ENCODE assay signal across 20 cellular contexts in the genomic region with DNA sequence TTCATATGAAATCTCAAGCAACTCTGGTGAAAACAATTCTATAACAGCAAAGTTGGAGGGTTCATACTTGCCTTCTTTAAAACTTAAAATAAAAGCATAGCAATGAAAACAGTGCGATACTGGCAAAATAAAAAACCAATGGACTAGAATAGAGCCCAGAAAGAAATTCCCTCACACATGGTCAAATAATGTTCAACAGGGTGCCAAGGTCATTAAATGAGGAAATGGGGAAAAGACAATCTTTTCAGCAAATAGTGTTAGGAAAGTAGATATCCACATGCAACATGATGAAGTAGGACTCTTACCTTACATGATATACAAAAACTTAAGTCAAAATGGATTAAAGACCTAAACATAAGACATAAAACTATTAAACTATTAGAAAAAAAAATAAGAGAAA.
DNase-seq lines count a peak whose midpoint lies in the region; ATAC-seq, FAIRE-seq and TF ChIP-seq lines count a peak whose summit lies in the region.
"Had no signal": no experiment of that assay in that cellular context is flagged by ENCODE, and none has a peak within 500 bp of the region (broad histone marks: within the 10 kb centered on the region; RNA-seq: fewer than 3 reads in every experiment).

No MANE protein-coding gene starts in this region.

- POLR2A ChIA-PET in HepG2 (lab: Yijun Ruan, JAX): no interaction called here

- H3K4me1 ChIP-seq in GM23338 (ENCODE audit: insufficient read depth) (peaks cover 20% of the 10 kb centered on the region), HepG2 (ENCODE audit: insufficient read depth, low read length) (peaks cover 27% of the 10 kb centered on the region; the same call in 1 of the 2 replicates), right lobe of liver (peaks cover 0 to 35% (median 0%) of the 10 kb centered on the region in 4 donors)
- H3K4me1 ChIP-seq: A549; BLaER1 treated with 17β-estradiol and CSF1 and Interleukin-3, amounts not matched to agents 10 nM and 100 nM; Caco-2 had no signal

- CTCF ChIA-PET in HepG2 (lab: Yijun Ruan, JAX; ENCODE audit: low intra/inter-chr PET ratio, low total read pairs): no interaction called here

- H3K36me3 ChIP-seq in GM23338 (ENCODE audit: insufficient read depth) (no peaks in the 10 kb centered on the region), HepG2 (replicated peaks in 1 of 2; ENCODE audit: control insufficient read depth in 1 of 2, insufficient read depth in 2 of 2, low read length in 2 of 2) (no peaks in the 10 kb centered on the region), right lobe of liver (no peaks in the 10 kb centered on the region)
- H3K36me3 ChIP-seq: BLaER1 treated with 17β-estradiol and CSF1 and Interleukin-3, amounts not matched to agents 10 nM and 100 nM had no signal

- no peak for TF ChIP-seq POLR2A in HepG2 (IDR thresholded peaks at IDR 0.05; ENCODE audit: insufficient read depth in 1 of 2, low read depth in 2 of 2, low read length in 2 of 2)
- TF ChIP-seq POLR2A in right lobe of liver (IDR thresholded peaks at IDR 0.05): no peak

- H3K27ac ChIP-seq in GM23338 (ENCODE audit: low read depth) (no peak overlapping the region), HepG2 (ENCODE audit: extremely low read length, insufficient read depth, low read length) (no peak overlapping the region), right lobe of liver (peak overlapping the region; percentile 42 to 80 (median 54))
- H3K27ac ChIP-seq: 22Rv1; A549; BLaER1 treated with 17β-estradiol and CSF1 and Interleukin-3, amounts not matched to agents 10 nM and 100 nM; C4-2B had no signal

- WGBS in HepG2 (ENCODE audit: low lambda C conversion rate): 41% methylated on average over 1 of the region's 1 CpG
- WGBS in right lobe of liver (ENCODE audit: insufficient coverage, low coverage, low lambda C conversion rate, missing lambda C conversion rate): 21% methylated on average over 1 of the region's 1 CpG

- H3K79me2 ChIP-seq in GM23338 (replicated peaks; ENCODE audit: insufficient read depth): no peaks in the 10 kb centered on the region
- no peaks in the 10 kb centered on the region for H3K79me2 ChIP-seq in HepG2 (ENCODE audit: insufficient read depth, low read length)

- intact Hi-C loops in HepG2 (cut with micrococcal nuclease; ENCODE audit: unreplicated experiment) (no loop called here), right lobe of liver (cut with DNase I) (no loop called here)

- H3K4me1 Mint-ChIP-seq in GM23338: peaks cover 12% of the 10 kb centered on the region; the same call in 2 of the 3 replicates
- H3K4me1 Mint-ChIP-seq: B cell had no signal

- no peak overlapping the region for H3K4me3 ChIP-seq in GM23338
- H3K4me3 ChIP-seq in HepG2 (replicated peaks in 1 of 3; ENCODE audit: insufficient read depth in 1 of 3, low read depth in 2 of 3, low read length in 3 of 3): no peak overlapping the region
- peak overlapping the region; percentile 22 to 25 (median 24) for H3K4me3 ChIP-seq in right lobe of liver
- H3K4me3 ChIP-seq: A549; BLaER1 treated with 17β-estradiol and CSF1 and Interleukin-3, amounts not matched to agents 10 nM and 100 nM had no signal

- BruUV-seq in HepG2 (replicated peaks; lab: Mats Ljungman, UMichigan): no TSS peak

- no peak for DNase-seq in GM23338 (ENCODE audit: low spot score)
- DNase-seq in HepG2 (ENCODE audit: low spot score): no peak
- DNase-seq in right lobe of liver: no peak
- DNase-seq in iPS-NIHi11 (ENCODE audit: low spot score): no peak
- DNase-seq in dermis blood vessel endothelial cell: no peak
- DNase-seq: AML-193; Caco-2; Calu3; CD4-positive, alpha-beta T cell; CD8-positive, alpha-beta T cell; DMS79 treated with DMSO at 0.1 percent for 48 hours; GF-D8 had no signal

- H3K36me3 Mint-ChIP-seq in GM23338 (ENCODE audit: low read depth): peaks cover under 1% of the 10 kb centered on the region; the same call in 1 of the 3 replicates
- H3K36me3 Mint-ChIP-seq: CD8-positive, alpha-beta T cell had no signal

- H3K9me3 Mint-ChIP-seq in GM23338: no peaks in the 10 kb centered on the region
- H3K9me3 Mint-ChIP-seq: CD8-positive, alpha-beta T cell had no signal

- H4K20me1 ChIP-seq in GM23338 (replicated peaks; ENCODE audit: insufficient read depth) (no peaks in the 10 kb centered on the region), HepG2 (ENCODE audit: insufficient read depth, low read length) (no peaks in the 10 kb centered on the region)
- H4K20me1 ChIP-seq: BLaER1 treated with 17β-estradiol and CSF1 and Interleukin-3, amounts not matched to agents 10 nM and 100 nM had no signal

- peak overlapping the region; percentile 65; the same call in 1 of the 2 replicates for H3K27ac Mint-ChIP-seq in GM23338
- H3K27ac Mint-ChIP-seq: B cell; CD4-positive, alpha-beta T cell; CD8-positive, alpha-beta T cell had no signal

- TF ChIP-seq RAD21 in HepG2 (CRISPR knock-in tag; IDR thresholded peaks at IDR 0.05): no peak

- no peaks in the 10 kb centered on the region for H3F3A ChIP-seq in GM23338 (replicated peaks; ENCODE audit: low read depth)

- in situ Hi-C loops in HepG2 (cut with HindIII; ENCODE audit: extremely low pct_ligation_motif_present, low pct_unique_long_range_greater_than_20kb): no loop called here

- no peaks in the 10 kb centered on the region for H3K9me2 ChIP-seq in GM23338 (ENCODE audit: insufficient read depth)

- no peak for TF ChIP-seq CTCF in GM23338 (conservative IDR thresholded peaks at IDR 0.05; ENCODE audit: low read depth in 2 of 2)
- no peak for TF ChIP-seq CTCF in HepG2 (CRISPR knock-in tag; IDR thresholded peaks at IDR 0.05)
- no peak for TF ChIP-seq CTCF in right lobe of liver (IDR thresholded peaks at IDR 0.05)

- H3K4me2 ChIP-seq in GM23338 (no peak overlapping the region), HepG2 (ENCODE audit: low read depth, low read length) (no peak overlapping the region)
- H3K4me2 ChIP-seq: A549; BLaER1 treated with 17β-estradiol and CSF1 and Interleukin-3, amounts not matched to agents 10 nM and 100 nM had no signal

- H3K27me3 Mint-ChIP-seq in GM23338 (ENCODE audit: insufficient read depth, low read depth, poor library complexity): no peaks in the 10 kb centered on the region
- H3K27me3 Mint-ChIP-seq: B cell; CD4-positive, alpha-beta T cell had no signal

- H3K9ac ChIP-seq in HepG2 (ENCODE audit: insufficient read depth, low read depth, low read length): no peak overlapping the region
- H3K9ac ChIP-seq: BLaER1 treated with 17β-estradiol and CSF1 and Interleukin-3, amounts not matched to agents 10 nM and 100 nM had no signal

- ATAC-seq in GM23338 (no peak), HepG2 (no peak), right lobe of liver (peak; percentile 35 to 64 (median 56))
- ATAC-seq: A549; CD8-positive, alpha-beta T cell had no signal

- no peak overlapping the region for H3K4me3 Mint-ChIP-seq in GM23338
- H3K4me3 Mint-ChIP-seq: B cell; CD4-positive, alpha-beta T cell; CD8-positive, alpha-beta T cell had no signal

- FAIRE-seq in HepG2 (lab: Jason Lieb, UNC): no peak
- FAIRE-seq: A549, D721Med, GM12891, GM19239 had no signal

- H3K27me3 ChIP-seq in GM23338 (ENCODE audit: insufficient read depth): no peaks in the 10 kb centered on the region
- H3K27me3 ChIP-seq in HepG2 (ENCODE audit: control insufficient read depth in 1 of 2, insufficient read depth in 2 of 2, low read length in 2 of 2): no peaks in the 10 kb centered on the region
- no peaks in the 10 kb centered on the region for H3K27me3 ChIP-seq in right lobe of liver
- H3K27me3 ChIP-seq: BLaER1 treated with 17β-estradiol and CSF1 and Interleukin-3, amounts not matched to agents 10 nM and 100 nM had no signal

- H3K9me3 ChIP-seq in HepG2 (ENCODE audit: low read length) (no peaks in the 10 kb centered on the region; the same call in none of the 2 replicates), right lobe of liver (no peaks in the 10 kb centered on the region)
- H3K9me3 ChIP-seq: A549; BLaER1 treated with 17β-estradiol and CSF1 and Interleukin-3, amounts not matched to agents 10 nM and 100 nM; Caco-2 had no signal

- H2AFZ ChIP-seq in GM23338: no peak overlapping the region
- no peak overlapping the region for H2AFZ ChIP-seq in HepG2 (ENCODE audit: low read length)

- TF ChIP-seq EP300 in HepG2 (IDR thresholded peaks at IDR 0.05; ENCODE audit: low read depth in 2 of 2, low read length in 2 of 2) (no peak), HepG2 (CRISPR knock-in tag; IDR thresholded peaks at IDR 0.05; ENCODE audit: borderline replicate concordance) (no peak)

TF ChIP-seq in GM23338, 12 proteins besides CTCF, POLR2A, EP300 and RAD21:
- TF ChIP-seq NANOG (IDR thresholded peaks at IDR 0.05; ENCODE audit: borderline replicate concordance): no peak
- no peak for TF ChIP-seq STAT1 (IDR thresholded peaks at IDR 0.05; ENCODE audit: unreplicated experiment)
- no peak for TF ChIP-seq ZNF331 (CRISPR knock-in tag; IDR thresholded peaks at IDR 0.05; ENCODE audit: low read depth)
- no peak for TF ChIP-seq JUNB (IDR thresholded peaks at IDR 0.05; ENCODE audit: unreplicated experiment)

TF ChIP-seq in HepG2, 621 proteins besides CTCF, POLR2A, EP300 and RAD21:
- TF ChIP-seq HNF4A (CRISPR knock-in tag; IDR thresholded peaks at IDR 0.05) (peak; percentile 33; the same call in 1 of the 2 replicates), SYNCRIP (IDR thresholded peaks at IDR 0.05; ENCODE audit: insufficient read depth, low read depth, low read length) (no peak), SOX13 (IDR thresholded peaks at IDR 0.05) (no peak), SOX13 (CRISPR knock-in tag; conservative IDR thresholded peaks at IDR 0.05 in 1 of 2, IDR thresholded peaks at IDR 0.05 in 1 of 2) (peak in 1 of 2 experiments; percentile 25; a peak in 1 of 4 replicates)

Comparison
In these comparisons a context has a peak if more than half of its experiments do, and no peak if none do; other contexts are left out.
1. ATAC-seq: peak in right lobe of liver (4 of 4); none in GM23338 (single experiment) and HepG2 (single experiment).
2. H3K27ac ChIP-seq: peak in right lobe of liver (3 of 3); none in GM23338 (single experiment) and HepG2 (single experiment).
3. H3K4me3 ChIP-seq: peak in right lobe of liver (3 of 3); none in GM23338 (single experiment) and HepG2 (0 of 3).